ENCODE assay signal across 14 cellular contexts in genomic region chr11:69892237-69892985, GRCh38.
DNase-seq lines count a peak whose midpoint lies in the region; ATAC-seq, FAIRE-seq and TF ChIP-seq lines count a peak whose summit lies in the region.
"Had no signal": no experiment of that assay in that cellular context is flagged by ENCODE, and none has a peak within 500 bp of the region (broad histone marks: within the 10 kb centered on the region; RNA-seq: fewer than 3 reads in every experiment).

No MANE protein-coding gene starts in this region.

- CTCF ChIA-PET in Caco-2 (lab: Charles Lee): interaction anchor here (0.6 to 1.4 kb wide), 13 partner anchors 10 to 1739 kb away, joined by 3 to 6 read pairs (median 3); no protein-coding TSS in a partner anchor

- H3K4me1 Mint-ChIP-seq in Caco-2 (ENCODE audit: low read depth, unreplicated experiment) (no peaks in the 10 kb centered on the region), neural progenitor cell (peaks cover 34% of the 10 kb centered on the region)

- no peak overlapping the region for H3K4me3 Mint-ChIP-seq in Caco-2 (ENCODE audit: unreplicated experiment)
- no peak overlapping the region for H3K4me3 Mint-ChIP-seq in neural progenitor cell

- H3K27me3 Mint-ChIP-seq in Caco-2 (ENCODE audit: insufficient read depth, unreplicated experiment) (peaks cover 12% of the 10 kb centered on the region), neural progenitor cell (ENCODE audit: insufficient read depth, low read depth) (peaks cover 27% of the 10 kb centered on the region)

- POLR2A ChIA-PET in Caco-2 (lab: Charles Lee): no interaction called here

- H3K27me3 ChIP-seq in Caco-2 (replicated peaks; ENCODE audit: control insufficient read depth, insufficient read depth, low read length) (no peaks in the 10 kb centered on the region), bronchial epithelial cell (ENCODE audit: control insufficient read depth, insufficient read depth, low read length) (peaks cover 10% of the 10 kb centered on the region), neural progenitor cell (peaks cover 31% of the 10 kb centered on the region)

- no peaks in the 10 kb centered on the region for H4K20me1 ChIP-seq in neural progenitor cell (ENCODE audit: low read depth)

- no peaks in the 10 kb centered on the region for H3K36me3 Mint-ChIP-seq in Caco-2 (ENCODE audit: insufficient read depth, unreplicated experiment)
- peaks cover 1% of the 10 kb centered on the region for H3K36me3 Mint-ChIP-seq in neural progenitor cell

- no peak overlapping the region for H3K27ac ChIP-seq in neural progenitor cell
- H3K27ac ChIP-seq: epithelial cell of prostate had no signal

- H3K4me3 ChIP-seq in Caco-2 (ENCODE audit: low read depth, low read length) (no peak overlapping the region), bronchial epithelial cell (ENCODE audit: low read depth, low read length) (no peak overlapping the region), neural progenitor cell (no peak overlapping the region)

- no peak for ATAC-seq in GM21515 (IDR thresholded peaks at IDR 0.05; ENCODE audit: unreplicated experiment)
- ATAC-seq in HG03442 (IDR thresholded peaks at IDR 0.05; ENCODE audit: unreplicated experiment): no peak

- H3K9me3 Mint-ChIP-seq in Caco-2 (ENCODE audit: unreplicated experiment) (no peaks in the 10 kb centered on the region), neural progenitor cell (peaks cover 4% of the 10 kb centered on the region)

- no TSS peak for BruUV-seq in Caco-2 (replicated peaks; lab: Mats Ljungman, UMichigan)

- peak; percentile 0 to 61 for TF ChIP-seq CTCF in Caco-2 (IDR thresholded peaks at IDR 0.05; ENCODE audit: insufficient read depth in 1 of 2, low read depth in 1 of 2, low read length in 1 of 2, severe bottlenecking in 1 of 2, unreplicated experiment in 1 of 2)
- peak; percentile 28 for TF ChIP-seq CTCF in bronchial epithelial cell (IDR thresholded peaks at IDR 0.05; ENCODE audit: insufficient read depth, low read length, severe bottlenecking)
- TF ChIP-seq CTCF in neural progenitor cell (IDR thresholded peaks at IDR 0.05): peak; percentile 53

- in situ Hi-C loops in KBM-7 (cut with MboI; ENCODE audit: low pct_unique_long_range_greater_than_20kb, low sequenced_read_pairs): loop anchor here (25.0 kb wide), 1 partner anchor 180 kb away; the partner anchor contains the start of gene FGF19

- H3K9me3 ChIP-seq in Caco-2: no peaks in the 10 kb centered on the region
- H3K9me3 ChIP-seq in neural progenitor cell (ENCODE audit: low read depth): no peaks in the 10 kb centered on the region

- H3K4me1 ChIP-seq in Caco-2 (peaks cover 12% of the 10 kb centered on the region; the same call in 1 of the 2 replicates), neural progenitor cell (peaks cover 12% of the 10 kb centered on the region)

- H3K27ac Mint-ChIP-seq in Caco-2 (ENCODE audit: unreplicated experiment) (no peak overlapping the region), neural progenitor cell (peak overlapping the region; percentile 61)

- no peak overlapping the region for H3K4me2 ChIP-seq in neural progenitor cell

- no peaks in the 10 kb centered on the region for H3K36me3 ChIP-seq in Caco-2 (ENCODE audit: control insufficient read depth, insufficient read depth, low read length)
- H3K36me3 ChIP-seq in bronchial epithelial cell (ENCODE audit: control insufficient read depth, insufficient read depth, low read length): no peaks in the 10 kb centered on the region
- no peaks in the 10 kb centered on the region for H3K36me3 ChIP-seq in neural progenitor cell

- intact Hi-C loops in Caco-2 (cut with micrococcal nuclease; ENCODE audit: unreplicated experiment): no loop called here

- DNase-seq in Caco-2: no peak
- DNase-seq in KBM-7: peak; percentile 18
- DNase-seq in bronchial epithelial cell (ENCODE audit: low read depth): no peak
- DNase-seq in neural progenitor cell (ENCODE audit: low spot score): peak; percentile 65
- no peak for DNase-seq in occipital lobe (lab: John Stamatoyannopoulos, UW)
- DNase-seq in HK-2 (ENCODE audit: unreplicated experiment): no peak
- DNase-seq: GDM1; NK-92 treated with Interleukin-12 subunit alpha and Interleukin-12 subunit beta, amount 100 ng/mL, for 24 hours; nucleus accumbens; stimulated activated CD4-positive, alpha-beta T cell treated with anti-CD3 and anti-CD28 coated beads, Interleukin-4, amount 100 ng/mL, for 1 hour had no signal

- H3K79me2 ChIP-seq in neural progenitor cell (ENCODE audit: low read depth): no peaks in the 10 kb centered on the region

- no peak overlapping the region for H3K9ac ChIP-seq in neural progenitor cell

- H2AFZ ChIP-seq in neural progenitor cell (replicated peaks): no peak overlapping the region

- FAIRE-seq in bronchial epithelial cell (lab: Jason Lieb, UNC): no peak
- FAIRE-seq: H54 had no signal

- peaks cover 13% of the 10 kb centered on the region for H3F3A ChIP-seq in neural progenitor cell (ENCODE audit: low read depth)

Comparison
In these comparisons a context has a peak if more than half of its experiments do, and no peak if none do; other contexts are left out.
1. DNase-seq: peak in KBM-7 (single experiment) and neural progenitor cell (single experiment); none in Caco-2 (0 of 2), bronchial epithelial cell (single experiment), occipital lobe (single experiment) and HK-2 (single experiment).
2. Peak in every context shown above with its lines, with median percentiles within 50 percentile points of each other: CTCF ChIP-seq.